Comparison of ENCODE assay signal across 2 cellular contexts in genomic region chr2:171571721-171572120, GRCh38.
TF ChIP-seq lines count a peak whose summit lies in the region.

No MANE protein-coding gene starts in this region.

TF ChIP-seq in GM23338, 12 proteins besides CTCF, POLR2A, EP300 and RAD21 (continued from another document):
- TF ChIP-seq, protein P1, sequence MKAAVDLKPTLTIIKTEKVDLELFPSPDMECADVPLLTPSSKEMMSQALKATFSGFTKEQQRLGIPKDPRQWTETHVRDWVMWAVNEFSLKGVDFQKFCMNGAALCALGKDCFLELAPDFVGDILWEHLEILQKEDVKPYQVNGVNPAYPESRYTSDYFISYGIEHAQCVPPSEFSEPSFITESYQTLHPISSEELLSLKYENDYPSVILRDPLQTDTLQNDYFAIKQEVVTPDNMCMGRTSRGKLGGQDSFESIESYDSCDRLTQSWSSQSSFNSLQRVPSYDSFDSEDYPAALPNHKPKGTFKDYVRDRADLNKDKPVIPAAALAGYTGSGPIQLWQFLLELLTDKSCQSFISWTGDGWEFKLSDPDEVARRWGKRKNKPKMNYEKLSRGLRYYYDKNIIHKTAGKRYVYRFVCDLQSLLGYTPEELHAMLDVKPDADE (IDR thresholded peaks at IDR 0.05): no peak
- TF ChIP-seq STAT1 (IDR thresholded peaks at IDR 0.05; ENCODE audit: unreplicated experiment): no peak
- TF ChIP-seq EZH2 (IDR thresholded peaks at IDR 0.05; ENCODE audit: low read depth, unreplicated experiment): no peak
- TF ChIP-seq ZNF331 (CRISPR knock-in tag; IDR thresholded peaks at IDR 0.05; ENCODE audit: low read depth): no peak

TF ChIP-seq in K562, 482 proteins besides CTCF, POLR2A, EP300 and RAD21 (continued from another document):
- TF ChIP-seq, protein P2, sequence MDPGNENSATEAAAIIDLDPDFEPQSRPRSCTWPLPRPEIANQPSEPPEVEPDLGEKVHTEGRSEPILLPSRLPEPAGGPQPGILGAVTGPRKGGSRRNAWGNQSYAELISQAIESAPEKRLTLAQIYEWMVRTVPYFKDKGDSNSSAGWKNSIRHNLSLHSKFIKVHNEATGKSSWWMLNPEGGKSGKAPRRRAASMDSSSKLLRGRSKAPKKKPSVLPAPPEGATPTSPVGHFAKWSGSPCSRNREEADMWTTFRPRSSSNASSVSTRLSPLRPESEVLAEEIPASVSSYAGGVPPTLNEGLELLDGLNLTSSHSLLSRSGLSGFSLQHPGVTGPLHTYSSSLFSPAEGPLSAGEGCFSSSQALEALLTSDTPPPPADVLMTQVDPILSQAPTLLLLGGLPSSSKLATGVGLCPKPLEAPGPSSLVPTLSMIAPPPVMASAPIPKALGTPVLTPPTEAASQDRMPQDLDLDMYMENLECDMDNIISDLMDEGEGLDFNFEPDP (CRISPR knock-in tag; IDR thresholded peaks at IDR 0.05): no peak
TF ChIP-seq in K562: peak in this region for 0.
